ENCODE assay signal across 8 cellular contexts in genomic region chr17:81398170-81398854, GRCh38. TPM values are rescaled to one million over a fixed set of nuclear protein-coding genes. Genes with fewer than 3 reads are reported as not detected.
DNase-seq lines count a peak whose midpoint lies in the region; ATAC-seq and TF ChIP-seq lines count a peak whose summit lies in the region.

No MANE protein-coding gene starts in this region.

- no CpG with 5 or more reads among the region's 49 CpGs for WGBS in mesendoderm (ENCODE audit: extremely low coverage, insufficient coverage, low lambda C conversion rate)
- WGBS in aorta, 2 donors, result 5 to 8% methylated on average over 47 to 49 of the region's 49 CpGs

- no peak overlapping the region for H4K8ac ChIP-seq in mesendoderm (ENCODE audit: low read depth, low read length)

- H2BK120ac ChIP-seq in mesendoderm (ENCODE audit: low read depth, low read length), result peak overlapping the region; percentile 85

- H3K4me2 ChIP-seq in mesendoderm (ENCODE audit: low read length), result peak overlapping the region; percentile 93

- CTCF ChIA-PET in AG04450 (lab: Charles Lee), result interaction anchor here (0.7 to 1.2 kb wide), 3 partner anchors 88 to 143 kb away, joined by 3 to 6 read pairs (median 3); no protein-coding TSS in a partner anchor

- no peaks in the 10 kb centered on the region for H3K36me3 ChIP-seq in mesendoderm (ENCODE audit: control insufficient read depth, insufficient read depth, low read length)
- no peaks in the 10 kb centered on the region for H3K36me3 ChIP-seq in aorta (ENCODE audit: control insufficient read depth in 1 of 2, insufficient read depth in 2 of 2, low read length in 1 of 2)

- H3K27ac ChIP-seq in AG04450 (ENCODE audit: low read depth, low read length), result peak overlapping the region; percentile 70
- H3K27ac ChIP-seq in mesendoderm (ENCODE audit: low read depth, low read length), result peak overlapping the region; percentile 79
- H3K27ac ChIP-seq in aorta (ENCODE audit: low read depth in 1 of 2, low read length in 2 of 2), result peak overlapping the region; percentile 1 to 87

- H3K9me3 ChIP-seq in AG04450 (ENCODE audit: control insufficient read depth, insufficient read depth, low read length), result no peaks in the 10 kb centered on the region; the same call in 1 of the 2 replicates
- no peaks in the 10 kb centered on the region for H3K9me3 ChIP-seq in aorta (ENCODE audit: control insufficient read depth, low read length)

- H3K79me2 ChIP-seq in mesendoderm (ENCODE audit: control insufficient read depth, insufficient read depth, low read length), result peaks cover 27% of the 10 kb centered on the region

- H2BK15ac ChIP-seq in mesendoderm (replicated peaks; ENCODE audit: low read depth), result no peak overlapping the region

- H3K18ac ChIP-seq in mesendoderm (ENCODE audit: low read length), result peak overlapping the region; percentile 98

- peak overlapping the region; percentile 67 for H3K4me3 ChIP-seq in AG04450 (ENCODE audit: low read depth, low read length)
- peak overlapping the region; percentile 49 to 67 for H3K4me3 ChIP-seq in cardiac fibroblast (replicated peaks in 1 of 2; ENCODE audit: low read depth in 2 of 2, low read length in 2 of 2)
- H3K4me3 ChIP-seq in mesendoderm (ENCODE audit: low read length), result peak overlapping the region; percentile 51
- peak overlapping the region; percentile 76 to 87 for H3K4me3 ChIP-seq in aorta (ENCODE audit: low read length in 2 of 2)

- DNase-seq in AG04450 (ENCODE audit: low read depth, low spot score), result no peak
- DNase-seq in LoVo (ENCODE audit: low spot score), result peak; percentile 44
- peak; percentile 64 to 75 for DNase-seq in cardiac fibroblast (ENCODE audit: low read depth in 2 of 2)
- peak; percentile 80 for DNase-seq in mesendoderm
- peak in 1 of 2 donors; percentile 71 for DNase-seq in aorta
- DNase-seq in NCI-H1092 (lab: John Stamatoyannopoulos, UW), result no peak
- no peak for DNase-seq in mesenteric fat pad (ENCODE audit: low spot score)
- no peak for DNase-seq in NCI-H2196 (lab: John Stamatoyannopoulos, UW; ENCODE audit: unreplicated experiment)

- H3K79me1 ChIP-seq in mesendoderm (ENCODE audit: low read length), result peaks cover 8% of the 10 kb centered on the region

- peak overlapping the region; percentile 93 for H3K56ac ChIP-seq in mesendoderm (ENCODE audit: low read length)

- H3K27me3 ChIP-seq in AG04450 (ENCODE audit: control insufficient read depth, insufficient read depth, low read length) (no peaks in the 10 kb centered on the region), mesendoderm (ENCODE audit: insufficient read depth, low read length, poor library complexity) (no peaks in the 10 kb centered on the region), aorta (ENCODE audit: control insufficient read depth in 1 of 2, insufficient read depth in 2 of 2, low read length in 1 of 2) (no peaks in the 10 kb centered on the region)

- TF ChIP-seq CTCF in AG04450 (IDR thresholded peaks at IDR 0.05; ENCODE audit: low read depth, low read length) (no peak), cardiac fibroblast (IDR thresholded peaks at IDR 0.05; ENCODE audit: low read depth, low read length) (no peak)

- POLR2A ChIA-PET in AG04450 (lab: Yijun Ruan, JAX), result interaction anchor here (0.6 to 3.2 kb wide), 8 partner anchors 11 to 303 kb away, joined by 3 to 24 read pairs (median 4); partner anchors contain the start of genes ACTG1 and SLC38A10

- peak overlapping the region; percentile 70 for H3K23ac ChIP-seq in mesendoderm (ENCODE audit: low read length)

- no peak for ATAC-seq in aorta (ENCODE audit: low FRiP score)

- no peak overlapping the region for H2AK5ac ChIP-seq in mesendoderm (ENCODE audit: low read length)

- H2BK5ac ChIP-seq in mesendoderm (ENCODE audit: low read length), result peak overlapping the region; percentile 0

- H3K4me1 ChIP-seq in mesendoderm (ENCODE audit: control insufficient read depth, low read depth, low read length) (peaks cover 12% of the 10 kb centered on the region), aorta (ENCODE audit: control insufficient read depth in 1 of 2, insufficient read depth in 2 of 2, low read length in 2 of 2) (peaks cover 0 to 4% of the 10 kb centered on the region in 2 donors)

- intact Hi-C loops in aorta (cut with DNase I), result loop anchor here in 1 of 2 donors (10.0 kb wide), 1 partner anchor 206 kb away; no protein-coding TSS in a partner anchor

- H3K9ac ChIP-seq in mesendoderm (ENCODE audit: low read length), result peak overlapping the region; percentile 85

- no peak overlapping the region for H4K5ac ChIP-seq in mesendoderm (ENCODE audit: low read length)

- H3K4ac ChIP-seq in mesendoderm (ENCODE audit: low read depth, low read length), result peak overlapping the region; percentile 97

RNA-seq across cellular contexts. Expression of gene BAHCC1, which starts 3.1 kb away (rescaled TPM):
- polyA plus RNA-seq in AG04450 (2011; rRNA removed) (1.3 and 2.5 TPM in 2 replicates), aorta (10 to 100 TPM in 1 of 2 donors, 1 to 10 TPM in 1; 3.9 to 16.8 TPM)
- polyA minus RNA-seq in AG04450 (2011; rRNA and poly(A)+ RNA removed), result 3.3 and 6.3 TPM in 2 replicates
- polyA plus RNA-seq in mesendoderm (2013, experiment 1 of 2), result 1.6 TPM
- polyA plus RNA-seq in mesendoderm (2013, experiment 2 of 2), result 2.1 TPM
- total RNA-seq in aorta (10 to 100 TPM; 22.8 to 49.3 TPM), mesenteric fat pad (11.0 TPM)

Comparison
In these comparisons a context has a peak if more than half of its experiments do, and no peak if none do; other contexts are left out.
1. DNase-seq: peak in LoVo (single experiment), cardiac fibroblast (2 of 2) and mesendoderm (single experiment); none in AG04450 (single experiment), NCI-H1092 (single experiment), mesenteric fat pad (single experiment) and NCI-H2196 (single experiment).
2. Peak in every context shown above with its lines, with median percentiles within 50 percentile points of each other: H3K27ac ChIP-seq and H3K4me3 ChIP-seq.